Comparison of ENCODE assay signal across 16 cellular contexts in the genomic region with DNA sequence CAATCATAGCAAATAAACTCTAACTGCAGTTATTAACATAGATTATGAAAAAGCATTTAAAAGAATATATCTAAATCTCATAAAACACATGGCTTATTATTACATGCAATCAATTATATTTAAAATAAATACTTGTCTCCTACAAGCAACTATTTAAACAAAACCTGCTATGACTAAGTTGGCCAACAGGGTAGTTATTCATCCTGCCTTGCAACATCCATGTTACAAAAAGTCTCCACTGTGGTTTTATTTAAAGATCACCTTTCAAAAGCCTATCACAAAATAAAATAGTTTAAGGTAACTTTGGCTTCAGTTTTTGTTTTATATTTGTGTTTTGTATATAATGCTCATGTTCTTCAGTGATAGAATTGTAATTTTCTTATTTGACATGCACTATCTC.
A peak's percentile ranks its signal among the peaks of the same experiment; 100 is the strongest.
DNase-seq lines count a peak whose midpoint lies in the region; ATAC-seq and TF ChIP-seq lines count a peak whose summit lies in the region.
"Had no signal": no experiment of that assay in that cellular context is flagged by ENCODE, and none has a peak within 500 bp of the region (broad histone marks: within the 10 kb centered on the region; RNA-seq: fewer than 3 reads in every experiment).

No MANE protein-coding gene starts in this region.

- in situ Hi-C loops in brain microvascular endothelial cell (cut with HindIII; ENCODE audit: low pct_ligation_motif_present, low sequenced_read_pairs) = no loop called here

- no peak overlapping the region for H3K27ac ChIP-seq in brain microvascular endothelial cell

- H3K4me3 Mint-ChIP-seq in natural killer cell = no peak overlapping the region
- H3K4me3 Mint-ChIP-seq: CD14-positive monocyte had no signal

- H3K36me3 Mint-ChIP-seq in natural killer cell = no peaks in the 10 kb centered on the region
- H3K36me3 Mint-ChIP-seq: CD14-positive monocyte had no signal

- H3K27me3 ChIP-seq in adipocyte (replicated peaks; ENCODE audit: control insufficient read depth, insufficient read depth, low read length) = no peaks in the 10 kb centered on the region
- H3K27me3 ChIP-seq in brain microvascular endothelial cell (replicated peaks) = no peaks in the 10 kb centered on the region

- H3K9me3 ChIP-seq in adipocyte (ENCODE audit: control insufficient read depth, low read length) = peaks cover 3% of the 10 kb centered on the region

- no peaks in the 10 kb centered on the region for H3K4me1 Mint-ChIP-seq in natural killer cell
- H3K4me1 Mint-ChIP-seq: CD14-positive monocyte had no signal

- H3K9me3 Mint-ChIP-seq in natural killer cell = peaks cover 12 to 13% of the 10 kb centered on the region in 2 donors

- no peak overlapping the region for H3K4me3 ChIP-seq in adipocyte (ENCODE audit: low read length)
- no peak overlapping the region for H3K4me3 ChIP-seq in epithelial cell of esophagus (ENCODE audit: low read length)
- H3K4me3 ChIP-seq in brain microvascular endothelial cell (ENCODE audit: low read depth, low read length) = no peak overlapping the region

- no peaks in the 10 kb centered on the region for H3K4me1 ChIP-seq in adipocyte (ENCODE audit: control insufficient read depth, insufficient read depth, low read length)

- TF ChIP-seq CTCF in epithelial cell of esophagus (IDR thresholded peaks at IDR 0.05; ENCODE audit: insufficient read depth, low read depth, low read length, missing control alignments) (peak; percentile 38), natural killer cell (IDR thresholded peaks at IDR 0.05) (no peak), brain microvascular endothelial cell (IDR thresholded peaks at IDR 0.05; ENCODE audit: low read depth, low read length, missing control alignments) (no peak)

- H3K36me3 ChIP-seq in adipocyte (ENCODE audit: control insufficient read depth, insufficient read depth, low read length, severe bottlenecking) (no peaks in the 10 kb centered on the region), brain microvascular endothelial cell (replicated peaks) (no peaks in the 10 kb centered on the region)

- intact Hi-C loops in natural killer cell (cut with micrococcal nuclease) = no loop called here

- DNase-seq in NCI-H1417 (lab: John Stamatoyannopoulos, UW) (peak in 2 of 3 experiments; percentile 61 to 93), adipocyte (ENCODE audit: low read depth) (peak; percentile 1), epithelial cell of esophagus (ENCODE audit: low read depth) (peak; percentile 82), renal cortical epithelial cell (ENCODE audit: low read depth) (peak; percentile 47), natural killer cell (no peak), NCI-H2081 treated with DMSO at 0.1 percent for 48 hours (lab: John Stamatoyannopoulos, UW) (no peak), brain microvascular endothelial cell (no peak)
- DNase-seq: AML-193, EL, KG1, NCI-H1048, NCI-H1694, NCI-H226, NCI-H524 treated with DMSO at 0.1 percent for 48 hours, SIG-M5 had no signal

- no peak overlapping the region for H3K9ac ChIP-seq in adipocyte (ENCODE audit: low read length)

- H3K27ac Mint-ChIP-seq in natural killer cell = no peak overlapping the region
- H3K27ac Mint-ChIP-seq: CD14-positive monocyte had no signal

- no peaks in the 10 kb centered on the region for H3K27me3 Mint-ChIP-seq in natural killer cell (ENCODE audit: low read depth in 2 of 2)

- ATAC-seq in natural killer cell = no peak

Comparison
In these comparisons a context has a peak if more than half of its experiments do, and no peak if none do; other contexts are left out.
1. DNase-seq: peak in NCI-H1417 (2 of 3), adipocyte (single experiment), epithelial cell of esophagus (single experiment) and renal cortical epithelial cell (single experiment); none in natural killer cell (single experiment), NCI-H2081 treated with DMSO at 0.1 percent for 48 hours (single experiment) and brain microvascular endothelial cell (single experiment).